Comparison of ENCODE assay signal across 8 cellular contexts in the genomic region with DNA sequence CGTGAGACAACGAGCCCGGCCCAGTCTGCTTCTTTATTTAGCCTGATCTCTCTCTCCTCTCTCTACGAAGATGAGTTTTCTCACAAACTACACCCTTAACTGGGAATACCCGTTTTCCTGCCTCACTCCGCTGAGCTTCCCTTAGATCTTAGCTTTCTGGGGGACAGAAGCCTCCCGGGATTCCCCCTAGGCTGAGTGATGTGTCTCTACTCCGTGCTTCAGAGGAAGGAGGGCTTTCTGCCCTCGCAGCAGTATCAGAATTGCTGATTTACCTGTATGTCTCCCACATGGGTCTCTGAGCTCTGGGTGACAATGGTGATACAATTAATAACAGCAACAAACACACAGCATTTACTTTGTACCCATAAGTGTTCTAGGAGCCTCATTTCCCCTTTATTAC. TPM values are rescaled to one million over a fixed set of nuclear protein-coding genes. Genes with fewer than 3 reads are reported as not detected.
DNase-seq lines count a peak whose midpoint lies in the region; ATAC-seq and TF ChIP-seq lines count a peak whose summit lies in the region.

No MANE protein-coding gene starts in this region.

- no peak overlapping the region for H2BK5ac ChIP-seq in mesendoderm (ENCODE audit: low read length)

- H4K5ac ChIP-seq in mesendoderm (ENCODE audit: low read length), result no peak overlapping the region

- H3K9me3 ChIP-seq in adipocyte (ENCODE audit: control insufficient read depth, low read length), result no peaks in the 10 kb centered on the region
- no peaks in the 10 kb centered on the region for H3K9me3 ChIP-seq in vagina

- TF ChIP-seq CTCF in vagina (IDR thresholded peaks at IDR 0.05), result no peak

- H3K4me1 ChIP-seq in adipocyte (ENCODE audit: control insufficient read depth, insufficient read depth, low read length) (peaks cover 16% of the 10 kb centered on the region), mesendoderm (ENCODE audit: control insufficient read depth, low read depth, low read length) (peaks cover 3% of the 10 kb centered on the region), vagina (peaks cover 29% of the 10 kb centered on the region)

- intact Hi-C loops in vagina (cut with DNase I), result no loop called here

- H3K23ac ChIP-seq in mesendoderm (ENCODE audit: low read length), result no peak overlapping the region

- no peak overlapping the region for H3K18ac ChIP-seq in mesendoderm (ENCODE audit: low read length)

- H2BK120ac ChIP-seq in mesendoderm (ENCODE audit: low read depth, low read length), result no peak overlapping the region

- H3K9ac ChIP-seq in adipocyte (ENCODE audit: low read length), result peak overlapping the region; percentile 87
- peak overlapping the region; percentile 92 for H3K9ac ChIP-seq in mesendoderm (ENCODE audit: low read length)

- TF ChIP-seq POLR2A in vagina (IDR thresholded peaks at IDR 0.05), result no peak

- H3K56ac ChIP-seq in mesendoderm (ENCODE audit: low read length), result peak overlapping the region; percentile 98

- ATAC-seq in GM18502 (IDR thresholded peaks at IDR 0.05; ENCODE audit: poor library complexity, unreplicated experiment), result peak; percentile 34
- ATAC-seq in HG03095 (IDR thresholded peaks at IDR 0.05; ENCODE audit: unreplicated experiment), result peak; percentile 42

- H3K79me1 ChIP-seq in mesendoderm (ENCODE audit: low read length), result peaks cover 6% of the 10 kb centered on the region

- DNase-seq in adipocyte (ENCODE audit: low read depth) (no peak), mesendoderm (no peak), vagina (ENCODE audit: extremely low spot score in 2 of 2) (no peak), retina (no peak), GM03348 (ENCODE audit: low spot score) (no peak), SKM-1 treated with dmso at 0.1 percent for 144 hours (lab: John Stamatoyannopoulos, UW; ENCODE audit: unreplicated experiment) (no peak)

- no peak overlapping the region for H2AK5ac ChIP-seq in mesendoderm (ENCODE audit: low read length)

- peak overlapping the region; percentile 92 for H3K4me3 ChIP-seq in adipocyte (ENCODE audit: low read length)
- peak overlapping the region; percentile 91 for H3K4me3 ChIP-seq in mesendoderm (ENCODE audit: low read length)
- peak overlapping the region; percentile 81 to 89 for H3K4me3 ChIP-seq in vagina

- H3K27ac ChIP-seq in mesendoderm (ENCODE audit: low read depth, low read length) (no peak overlapping the region), vagina (no peak overlapping the region)

- H3K4me2 ChIP-seq in mesendoderm (ENCODE audit: low read length), result peak overlapping the region; percentile 95

- H3K4ac ChIP-seq in mesendoderm (ENCODE audit: low read depth, low read length), result no peak overlapping the region

- no peak overlapping the region for H2BK15ac ChIP-seq in mesendoderm (replicated peaks; ENCODE audit: low read depth)

- no peak overlapping the region for H4K8ac ChIP-seq in mesendoderm (ENCODE audit: low read depth, low read length)

- no peaks in the 10 kb centered on the region for H3K79me2 ChIP-seq in mesendoderm (ENCODE audit: control insufficient read depth, insufficient read depth, low read length)

- H3K36me3 ChIP-seq in adipocyte (ENCODE audit: control insufficient read depth, insufficient read depth, low read length, severe bottlenecking), result peaks cover 17% of the 10 kb centered on the region
- H3K36me3 ChIP-seq in mesendoderm (ENCODE audit: control insufficient read depth, insufficient read depth, low read length), result no peaks in the 10 kb centered on the region
- peaks cover 0 to 6% of the 10 kb centered on the region in 2 donors for H3K36me3 ChIP-seq in vagina

- no CpG with 5 or more reads among the region's 9 CpGs for WGBS in mesendoderm (ENCODE audit: extremely low coverage, insufficient coverage, low lambda C conversion rate)

- no peaks in the 10 kb centered on the region for H3K27me3 ChIP-seq in adipocyte (replicated peaks; ENCODE audit: control insufficient read depth, insufficient read depth, low read length)
- H3K27me3 ChIP-seq in mesendoderm (ENCODE audit: insufficient read depth, low read length, poor library complexity), result no peaks in the 10 kb centered on the region
- H3K27me3 ChIP-seq in vagina, result no peaks in the 10 kb centered on the region

RNA-seq across cellular contexts. Expression of gene ZBTB17, which starts 1.0 kb away (rescaled TPM):
- polyA plus RNA-seq in mesendoderm (2013, experiment 1 of 2), result 16.0 TPM
- polyA plus RNA-seq in mesendoderm (2013, experiment 2 of 2), result 15.4 TPM
- total RNA-seq in vagina, result 38.5 TPM

RNA-seq across cellular contexts. Expression of gene SRARP, which starts 29.2 kb away (rescaled TPM):
- polyA plus RNA-seq in mesendoderm (2013, experiment 1 of 2), result 0.03 TPM
- polyA plus RNA-seq in mesendoderm (2013, experiment 2 of 2), result 0.04 TPM
- total RNA-seq in vagina, result not detected

RNA-seq across cellular contexts. Expression of gene HSPB7, which starts 43.0 kb away (rescaled TPM):
- 0.03 TPM for polyA plus RNA-seq in mesendoderm (2013, experiment 1 of 2)
- 0.07 TPM for polyA plus RNA-seq in mesendoderm (2013, experiment 2 of 2)
- 19.4 TPM for total RNA-seq in vagina

RNA-seq across cellular contexts. Expression of gene CLCNKA, which starts 47.0 kb away (rescaled TPM):
- 0.29 TPM for polyA plus RNA-seq in mesendoderm (2013, experiment 1 of 2)
- polyA plus RNA-seq in mesendoderm (2013, experiment 2 of 2), result 0.28 TPM
- total RNA-seq in vagina, result 0.25 TPM
